Comparison of ENCODE assay signal across 8 cellular contexts in the genomic region with DNA sequence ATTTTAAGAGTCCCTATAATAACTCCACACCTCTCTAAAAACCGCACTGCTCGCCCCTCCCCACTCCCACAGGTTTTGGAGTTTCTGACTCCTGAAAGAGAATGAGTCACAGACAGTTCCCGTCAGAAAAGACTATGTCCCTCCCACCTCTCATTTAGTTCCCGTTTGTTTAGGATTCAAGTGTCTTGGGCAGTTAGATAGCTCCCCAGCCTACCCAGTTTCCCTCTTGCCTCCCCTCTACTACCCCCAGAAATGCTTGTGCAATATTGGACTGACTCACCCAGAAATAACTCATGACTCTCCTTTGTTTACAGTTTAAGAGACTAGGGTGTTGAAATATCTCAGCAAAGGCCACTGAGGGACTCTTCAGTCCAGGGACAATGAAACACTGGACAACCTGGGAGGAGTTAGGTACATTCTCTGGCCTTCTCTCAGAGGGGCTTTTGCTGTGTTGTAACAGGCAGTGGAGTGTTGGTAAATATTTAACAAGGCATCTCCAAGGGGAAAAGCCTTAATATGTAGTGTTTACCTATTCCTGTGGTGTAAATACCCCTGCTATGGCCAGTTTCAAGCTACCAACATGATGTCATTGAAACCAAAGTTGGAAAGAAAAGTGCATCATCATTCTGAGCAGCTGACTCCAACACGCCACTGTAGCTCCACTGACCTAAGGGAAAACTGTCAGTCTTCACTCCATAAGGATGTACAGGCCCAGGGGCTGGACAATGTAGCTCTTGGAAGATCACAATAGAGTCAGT.
DNase-seq lines count a peak whose midpoint lies in the region; ATAC-seq and TF ChIP-seq lines count a peak whose summit lies in the region.

No MANE protein-coding gene starts in this region.

- H3K9me3 ChIP-seq in ascending aorta, result no peaks in the 10 kb centered on the region

- ATAC-seq in HG03558 (IDR thresholded peaks at IDR 0.05; ENCODE audit: extremely low read depth, unreplicated experiment) (peak; percentile 31), HG03521 (IDR thresholded peaks at IDR 0.05; ENCODE audit: unreplicated experiment) (no peak)

- H3K4me3 ChIP-seq in ascending aorta, result no peak overlapping the region

- TF ChIP-seq CTCF in ascending aorta (IDR thresholded peaks at IDR 0.05), result no peak

- DNase-seq in NCI-H1436 treated with DMSO at 0.1 percent for 48 hours (lab: John Stamatoyannopoulos, UW), result peak; percentile 25
- no peak for DNase-seq in NCI-H1436 (lab: John Stamatoyannopoulos, UW)
- DNase-seq in SKM-1 treated with dmso at 0.1 percent for 144 hours (lab: John Stamatoyannopoulos, UW; ENCODE audit: unreplicated experiment), result peak; percentile 100
- peak; percentile 81 to 95 for DNase-seq in ascending aorta (ENCODE audit: low spot score in 2 of 2)
- peak; percentile 100 for DNase-seq in iris pigment epithelial cell (ENCODE audit: low read depth)
- peak; percentile 65 to 85 for DNase-seq in stimulated activated CD4-positive, alpha-beta T cell treated with anti-CD3 and anti-CD28 coated beads, Interleukin-12 subunit alpha, Interleukin-12 subunit beta, amount 100 ng/mL, for 24 hours (ENCODE audit: low read depth in 2 of 2)

- H3K27ac ChIP-seq in ascending aorta, result peak overlapping the region; percentile 89

- peaks cover 14 to 48% of the 10 kb centered on the region in 2 donors for H3K4me1 ChIP-seq in ascending aorta

- H3K27me3 ChIP-seq in ascending aorta, result no peaks in the 10 kb centered on the region

- intact Hi-C loops in ascending aorta (cut with DNase I), result loop anchor here (5.0 to 10.0 kb wide), 2 partner anchors 268 to 651 kb away; no protein-coding TSS in a partner anchor

- no peaks in the 10 kb centered on the region for H3K36me3 ChIP-seq in ascending aorta
